Comparison of ENCODE assay signal across 1 cellular context in the genomic region with DNA sequence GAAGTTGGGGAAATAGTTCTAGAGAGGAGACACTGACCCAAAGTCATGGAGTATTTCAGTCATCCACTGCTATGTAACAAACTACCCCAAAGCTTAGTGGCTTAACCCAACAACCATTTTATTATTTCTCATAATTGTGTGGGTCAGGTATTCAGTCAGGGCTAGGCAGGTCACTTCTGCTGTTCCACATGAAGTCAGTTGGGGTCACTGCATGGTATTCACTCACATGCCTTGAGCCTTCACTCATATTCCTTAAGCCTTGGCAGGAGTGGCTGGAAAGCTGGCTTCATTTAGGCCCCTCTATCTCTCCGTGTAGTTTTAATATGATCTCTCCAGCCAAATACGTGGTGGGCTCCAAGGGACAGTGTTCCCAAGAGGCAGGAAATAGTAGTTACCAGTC.
TF ChIP-seq lines count a peak whose summit lies in the region.

No MANE protein-coding gene starts in this region.

TF ChIP-seq in HCT116, 20 proteins besides CTCF, POLR2A, EP300 and RAD21:
- no peak for TF ChIP-seq SIN3A (IDR thresholded peaks at IDR 0.05; ENCODE audit: low read depth)
- TF ChIP-seq FOSL1 (IDR thresholded peaks at IDR 0.05; ENCODE audit: low read depth): no peak
